36 cellular contexts compared by ENCODE assay signal in the genomic region with DNA sequence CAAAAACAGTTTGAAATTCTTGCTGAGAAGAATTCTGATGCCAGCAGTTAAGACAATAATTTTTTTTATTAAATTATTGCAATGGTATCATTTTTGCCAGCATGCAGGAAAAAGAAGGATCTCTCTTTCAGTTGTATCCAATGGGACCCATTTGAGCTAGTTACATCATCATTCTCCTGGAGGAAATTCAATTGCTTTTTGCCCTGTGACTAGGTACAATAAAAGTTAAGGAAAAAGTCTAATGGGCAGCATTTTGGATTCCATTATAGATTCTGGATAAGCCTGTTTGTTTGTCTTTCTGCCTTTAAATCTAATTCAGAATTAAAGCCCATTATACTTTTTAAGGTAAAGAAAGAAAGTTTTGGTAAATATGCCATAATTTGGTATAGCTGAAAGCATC.
"Had no signal": no experiment of that assay in that cellular context is flagged by ENCODE, and none has a peak within 500 bp of the region (broad histone marks: within the 10 kb centered on the region; RNA-seq: fewer than 3 reads in every experiment).

No MANE protein-coding gene starts in this region.

- H3K4me3 Mint-ChIP-seq: activated B cell treated with CpG ODN at 0.5 μM for 24 hours; activated CD4-positive, alpha-beta memory T cell treated with anti-CD3 and anti-CD28 coated beads for 36 hours; activated CD4-positive, alpha-beta T cell treated with anti-CD3 and anti-CD28 coated beads for 36 hours; activated CD4-positive, alpha-beta T cell treated with anti-CD3 and anti-CD28 coated beads, Interleukin-2, amount 10 ng/mL, durations not matched to agents 24 days and 14 days; activated CD8-positive, alpha-beta memory T cell treated with anti-CD3 and anti-CD28 coated beads, Interleukin-2, amount 10 ng/mL, durations not matched to agents 7 days and 5 days; activated CD8-positive, alpha-beta T cell treated with anti-CD3 and anti-CD28 coated beads, Interleukin-2, amount 10 ng/mL, durations not matched to agents 7 days and 5 days; activated naive CD4-positive, alpha-beta T cell treated with anti-CD3 and anti-CD28 coated beads for 36 hours; activated naive CD4-positive, alpha-beta T cell treated with anti-CD3 and anti-CD28 coated beads, Interleukin-2, amount 50 U/mL, for 24 hours; activated naive CD8-positive, alpha-beta T cell treated with anti-CD3 and anti-CD28 coated beads for 36 hours; activated naive CD8-positive, alpha-beta T cell treated with anti-CD3 and anti-CD28 coated beads, Interleukin-2, amount 50 U/mL, for 24 hours; activated T-helper 1 cell treated with anti-CD3 and anti-CD28 coated beads, Interleukin-12 subunit alpha, Interleukin-12 subunit beta, Interleukin-2, Interleukin-4 antibody, amounts not matched to agents 30 ng/mL and 10 ng/mL and 1 ng/mL, durations not matched to agents 14 hours and 24 hours and 36 hours; T-helper 17 cell; T-helper 2 cell treated with Interferon-gamma antibody and Interleukin-4, amounts not matched to agents 5 μg/mL and 100 μg/mL, for 36 hours had no signal

- H3K9me3 ChIP-seq: adrenal gland, body of pancreas, colonic mucosa, esophagus squamous epithelium, gastroesophageal sphincter had no signal

- H3K27me3 Mint-ChIP-seq: activated B cell treated with CpG ODN at 0.5 μM for 24 hours; activated CD4-positive, alpha-beta memory T cell treated with anti-CD3 and anti-CD28 coated beads for 36 hours; activated CD4-positive, alpha-beta T cell treated with anti-CD3 and anti-CD28 coated beads for 36 hours; activated CD4-positive, alpha-beta T cell treated with anti-CD3 and anti-CD28 coated beads, Interleukin-2, amount 10 ng/mL, durations not matched to agents 24 days and 14 days; activated naive CD4-positive, alpha-beta T cell treated with anti-CD3 and anti-CD28 coated beads, Interleukin-2, amount 50 U/mL, for 24 hours; activated naive CD8-positive, alpha-beta T cell treated with anti-CD3 and anti-CD28 coated beads for 36 hours; activated naive CD8-positive, alpha-beta T cell treated with anti-CD3 and anti-CD28 coated beads, Interleukin-2, amount 50 U/mL, for 24 hours; T-helper 17 cell had no signal

- DNase-seq: activated B cell treated with CpG ODN at 0.5 μM for 24 hours; activated CD4-positive, alpha-beta memory T cell treated with anti-CD3 and anti-CD28 coated beads for 36 hours; activated CD4-positive, alpha-beta T cell treated with anti-CD3 and anti-CD28 coated beads for 36 hours; activated CD4-positive, alpha-beta T cell treated with anti-CD3 and anti-CD28 coated beads, Interleukin-2, amount 10 ng/mL, durations not matched to agents 24 days and 14 days; activated CD8-positive, alpha-beta memory T cell treated with anti-CD3 and anti-CD28 coated beads, Interleukin-2, amount 10 ng/mL, durations not matched to agents 7 days and 5 days; activated CD8-positive, alpha-beta memory T cell treated with anti-CD3 and anti-CD28 coated beads, Interleukin-2, amount 50 U/mL, for 4 hours; activated CD8-positive, alpha-beta T cell treated with anti-CD3 and anti-CD28 coated beads, Interleukin-2, amount 10 ng/mL, durations not matched to agents 7 days and 5 days; activated effector memory CD4-positive, alpha-beta T cell treated with anti-CD3 and anti-CD28 coated beads, Interleukin-2, amount 50 U/mL, for 16 hours; activated naive CD4-positive, alpha-beta T cell treated with anti-CD3 and anti-CD28 coated beads for 36 hours; activated naive CD8-positive, alpha-beta T cell treated with anti-CD3 and anti-CD28 coated beads for 36 hours; activated naive CD8-positive, alpha-beta T cell treated with anti-CD3 and anti-CD28 coated beads, Interleukin-2, amount 50 U/mL, for 24 hours; activated T-cell treated with anti-CD3 and anti-CD28 coated beads, Interleukin-2, amount 50 U/mL, for 1 hour; activated T-cell treated with anti-CD3 and anti-CD28 coated beads, Interleukin-2, amount 50 U/mL, for 48 hours; adrenal gland; amygdala; aorta; body of pancreas; caudate nucleus; cerebellar nuclear complex; colonic mucosa; effector CD8-positive, alpha-beta T cell; esophagus squamous epithelium; foreskin melanocyte; T-helper 1 cell; T-helper 17 cell; T1000; WERI-Rb-1 had no signal

- H3K36me3 Mint-ChIP-seq: activated CD4-positive, alpha-beta memory T cell treated with anti-CD3 and anti-CD28 coated beads for 36 hours; activated CD8-positive, alpha-beta memory T cell treated with anti-CD3 and anti-CD28 coated beads, Interleukin-2, amount 10 ng/mL, durations not matched to agents 7 days and 5 days; activated naive CD4-positive, alpha-beta T cell treated with anti-CD3 and anti-CD28 coated beads, Interleukin-2, amount 50 U/mL, for 24 hours; activated naive CD8-positive, alpha-beta T cell treated with anti-CD3 and anti-CD28 coated beads for 36 hours had no signal

- ATAC-seq: activated CD4-positive, alpha-beta T cell treated with anti-CD3 and anti-CD28 coated beads for 36 hours; activated CD4-positive, CD25-positive, alpha-beta regulatory T cell treated with anti-CD3 and anti-CD28 coated beads, Interleukin-2, amount 50 U/mL, for 24 hours; activated CD8-positive, alpha-beta memory T cell treated with anti-CD3 and anti-CD28 coated beads, Interleukin-2, amount 10 ng/mL, durations not matched to agents 7 days and 5 days; activated CD8-positive, alpha-beta T cell treated with anti-CD3 and anti-CD28 coated beads, Interleukin-2, amount 10 ng/mL, durations not matched to agents 7 days and 5 days; activated naive CD8-positive, alpha-beta T cell treated with anti-CD3 and anti-CD28 coated beads, Interleukin-2, amount 50 U/mL, for 24 hours; body of pancreas; gastroesophageal sphincter; T-helper 17 cell had no signal

- FAIRE-seq: endometrium, endothelial cell of umbilical vein had no signal

- H3K27ac ChIP-seq: adrenal gland, body of pancreas, colonic mucosa, epithelial cell of prostate, esophagus squamous epithelium, gastroesophageal sphincter, WERI-Rb-1 had no signal

- H3K9me3 Mint-ChIP-seq: activated B cell treated with CpG ODN at 0.5 μM for 24 hours; activated CD4-positive, alpha-beta memory T cell treated with anti-CD3 and anti-CD28 coated beads for 36 hours; activated CD4-positive, alpha-beta T cell treated with anti-CD3 and anti-CD28 coated beads, Interleukin-2, amount 10 ng/mL, durations not matched to agents 24 days and 14 days; activated naive CD4-positive, alpha-beta T cell treated with anti-CD3 and anti-CD28 coated beads for 36 hours; activated naive CD4-positive, alpha-beta T cell treated with anti-CD3 and anti-CD28 coated beads, Interleukin-2, amount 50 U/mL, for 24 hours; activated naive CD8-positive, alpha-beta T cell treated with anti-CD3 and anti-CD28 coated beads for 36 hours; activated naive CD8-positive, alpha-beta T cell treated with anti-CD3 and anti-CD28 coated beads, Interleukin-2, amount 50 U/mL, for 24 hours; activated T-helper 1 cell treated with anti-CD3 and anti-CD28 coated beads, Interleukin-12 subunit alpha, Interleukin-12 subunit beta, Interleukin-2, Interleukin-4 antibody, amounts not matched to agents 30 ng/mL and 10 ng/mL and 1 ng/mL, durations not matched to agents 14 hours and 24 hours and 36 hours; activated T-helper 2 cell treated with anti-CD3 and anti-CD28 coated beads, Interferon-gamma antibody, Interleukin-2, Interleukin-4, amounts not matched to agents 10 μg/mL and 5 μg/mL and 100 μg/mL, durations not matched to agents 14 hours and 24 hours and 36 hours; T-helper 2 cell treated with Interferon-gamma antibody and Interleukin-4, amounts not matched to agents 5 μg/mL and 100 μg/mL, for 36 hours had no signal

- H3K4me3 ChIP-seq: adrenal gland, body of pancreas, colonic mucosa, esophagus squamous epithelium, gastroesophageal sphincter had no signal

- H3K27me3 ChIP-seq: adrenal gland, body of pancreas, colonic mucosa, esophagus squamous epithelium, gastroesophageal sphincter had no signal

- H3K36me3 ChIP-seq: adrenal gland, colonic mucosa, esophagus squamous epithelium, gastroesophageal sphincter, WERI-Rb-1 had no signal

- H3K27ac Mint-ChIP-seq: activated B cell treated with CpG ODN at 0.5 μM for 24 hours; activated CD4-positive, alpha-beta memory T cell treated with anti-CD3 and anti-CD28 coated beads for 36 hours; activated CD4-positive, alpha-beta T cell treated with anti-CD3 and anti-CD28 coated beads for 36 hours; activated CD4-positive, alpha-beta T cell treated with anti-CD3 and anti-CD28 coated beads, Interleukin-2, amount 10 ng/mL, durations not matched to agents 24 days and 14 days; activated CD8-positive, alpha-beta memory T cell treated with anti-CD3 and anti-CD28 coated beads, Interleukin-2, amount 10 ng/mL, durations not matched to agents 7 days and 5 days; activated CD8-positive, alpha-beta T cell treated with anti-CD3 and anti-CD28 coated beads, Interleukin-2, amount 10 ng/mL, durations not matched to agents 7 days and 5 days; activated naive CD4-positive, alpha-beta T cell treated with anti-CD3 and anti-CD28 coated beads for 36 hours; activated naive CD4-positive, alpha-beta T cell treated with anti-CD3 and anti-CD28 coated beads, Interleukin-2, amount 50 U/mL, for 24 hours; activated naive CD8-positive, alpha-beta T cell treated with anti-CD3 and anti-CD28 coated beads for 36 hours; activated naive CD8-positive, alpha-beta T cell treated with anti-CD3 and anti-CD28 coated beads, Interleukin-2, amount 50 U/mL, for 24 hours; activated T-helper 1 cell treated with anti-CD3 and anti-CD28 coated beads, Interleukin-12 subunit alpha, Interleukin-12 subunit beta, Interleukin-2, Interleukin-4 antibody, amounts not matched to agents 30 ng/mL and 10 ng/mL and 1 ng/mL, durations not matched to agents 14 hours and 24 hours and 36 hours; activated T-helper 2 cell treated with anti-CD3 and anti-CD28 coated beads, Interferon-gamma antibody, Interleukin-2, Interleukin-4, amounts not matched to agents 10 μg/mL and 5 μg/mL and 100 μg/mL, durations not matched to agents 14 hours and 24 hours and 36 hours; T-helper 17 cell; T-helper 2 cell treated with Interferon-gamma antibody and Interleukin-4, amounts not matched to agents 5 μg/mL and 100 μg/mL, for 36 hours had no signal

- H3K4me1 ChIP-seq: body of pancreas, colonic mucosa, esophagus squamous epithelium had no signal
